In the genomic region with DNA sequence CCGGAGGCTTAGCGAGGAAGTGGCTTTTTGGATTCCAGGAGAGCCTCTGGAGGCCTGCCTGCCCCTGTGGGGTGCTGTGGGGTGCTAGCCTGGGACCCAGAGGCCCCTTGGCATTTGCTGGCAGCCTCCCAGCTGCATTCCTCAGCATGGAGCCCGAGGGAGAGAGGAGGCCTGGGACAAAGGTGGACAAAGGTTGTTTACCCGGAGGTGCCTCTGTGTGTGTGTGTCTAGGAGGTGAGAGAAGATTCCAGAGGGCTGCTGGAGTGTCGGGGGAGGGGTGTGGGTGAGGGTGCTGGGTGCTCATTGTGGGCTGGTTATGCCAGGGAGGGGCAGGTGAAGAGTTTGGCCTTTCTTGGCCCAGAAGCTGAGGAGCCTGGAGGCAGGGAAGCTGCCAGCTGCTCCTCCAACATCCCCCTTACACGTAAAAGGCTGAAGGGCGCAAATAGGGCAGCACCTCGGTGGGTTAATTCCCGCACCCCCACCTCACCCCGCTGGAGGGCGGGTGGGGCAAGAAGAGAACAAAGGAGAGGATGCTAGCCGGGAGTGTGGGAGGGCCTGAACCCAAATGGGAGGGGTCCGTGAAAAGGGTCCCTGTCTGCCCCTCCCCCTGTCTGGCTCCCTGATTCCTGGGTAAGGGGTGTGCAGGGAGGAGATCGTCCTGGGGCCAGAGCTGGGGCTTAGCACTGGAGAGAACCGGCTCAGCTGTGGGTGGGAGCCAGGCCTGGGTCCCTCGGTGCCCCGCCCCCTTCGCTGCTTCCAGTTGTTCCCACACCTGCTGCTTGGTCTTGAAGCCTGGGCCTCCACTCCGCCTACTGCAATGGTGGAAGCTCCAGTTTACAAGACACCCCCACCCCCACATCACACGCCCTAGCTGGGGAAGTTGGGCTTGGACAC, we compare ENCODE assay signal across 1 cellular context.
TF ChIP-seq lines count a peak whose summit lies in the region.

No MANE protein-coding gene starts in this region.

TF ChIP-seq in HepG2, 621 proteins besides CTCF, POLR2A, EP300 and RAD21 (continued from another document and continues in another):
- TF ChIP-seq, protein P1, sequence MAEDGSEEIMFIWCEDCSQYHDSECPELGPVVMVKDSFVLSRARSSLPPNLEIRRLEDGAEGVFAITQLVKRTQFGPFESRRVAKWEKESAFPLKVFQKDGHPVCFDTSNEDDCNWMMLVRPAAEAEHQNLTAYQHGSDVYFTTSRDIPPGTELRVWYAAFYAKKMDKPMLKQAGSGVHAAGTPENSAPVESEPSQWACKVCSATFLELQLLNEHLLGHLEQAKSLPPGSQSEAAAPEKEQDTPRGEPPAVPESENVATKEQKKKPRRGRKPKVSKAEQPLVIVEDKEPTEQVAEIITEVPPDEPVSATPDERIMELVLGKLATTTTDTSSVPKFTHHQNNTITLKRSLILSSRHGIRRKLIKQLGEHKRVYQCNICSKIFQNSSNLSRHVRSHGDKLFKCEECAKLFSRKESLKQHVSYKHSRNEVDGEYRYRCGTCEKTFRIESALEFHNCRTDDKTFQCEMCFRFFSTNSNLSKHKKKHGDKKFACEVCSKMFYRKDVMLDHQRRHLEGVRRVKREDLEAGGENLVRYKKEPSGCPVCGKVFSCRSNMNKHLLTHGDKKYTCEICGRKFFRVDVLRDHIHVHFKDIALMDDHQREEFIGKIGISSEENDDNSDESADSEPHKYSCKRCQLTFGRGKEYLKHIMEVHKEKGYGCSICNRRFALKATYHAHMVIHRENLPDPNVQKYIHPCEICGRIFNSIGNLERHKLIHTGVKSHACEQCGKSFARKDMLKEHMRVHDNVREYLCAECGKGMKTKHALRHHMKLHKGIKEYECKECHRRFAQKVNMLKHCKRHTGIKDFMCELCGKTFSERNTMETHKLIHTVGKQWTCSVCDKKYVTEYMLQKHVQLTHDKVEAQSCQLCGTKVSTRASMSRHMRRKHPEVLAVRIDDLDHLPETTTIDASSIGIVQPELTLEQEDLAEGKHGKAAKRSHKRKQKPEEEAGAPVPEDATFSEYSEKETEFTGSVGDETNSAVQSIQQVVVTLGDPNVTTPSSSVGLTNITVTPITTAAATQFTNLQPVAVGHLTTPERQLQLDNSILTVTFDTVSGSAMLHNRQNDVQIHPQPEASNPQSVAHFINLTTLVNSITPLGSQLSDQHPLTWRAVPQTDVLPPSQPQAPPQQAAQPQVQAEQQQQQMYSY (CRISPR knock-in tag; IDR thresholded peaks at IDR 0.05) = no peak
- TF ChIP-seq ZNF790 (CRISPR knock-in tag; IDR thresholded peaks at IDR 0.05; ENCODE audit: borderline replicate concordance) = peak; percentile 80; the same call in 1 of the 2 replicates
- 0 out of 2 replicates have a peak, but pooled peaks have one; percentile 77 for TF ChIP-seq ZNF563 (CRISPR knock-in tag; IDR thresholded peaks at IDR 0.05)
- TF ChIP-seq IRX3 (CRISPR knock-in tag; IDR thresholded peaks at IDR 0.05; ENCODE audit: borderline replicate concordance, low read depth) = peak; percentile 21; the same call in 1 of the 2 replicates
- TF ChIP-seq ARNT2 (CRISPR knock-in tag; IDR thresholded peaks at IDR 0.05; ENCODE audit: low read depth) = no peak
- no peak; the same call in 1 of the 2 replicates for TF ChIP-seq ZNF205 (CRISPR knock-in tag; IDR thresholded peaks at IDR 0.05)
- peak; percentile 84; the same call in 1 of the 2 replicates for TF ChIP-seq ZNF619 (CRISPR knock-in tag; IDR thresholded peaks at IDR 0.05)
- TF ChIP-seq, protein P2, sequence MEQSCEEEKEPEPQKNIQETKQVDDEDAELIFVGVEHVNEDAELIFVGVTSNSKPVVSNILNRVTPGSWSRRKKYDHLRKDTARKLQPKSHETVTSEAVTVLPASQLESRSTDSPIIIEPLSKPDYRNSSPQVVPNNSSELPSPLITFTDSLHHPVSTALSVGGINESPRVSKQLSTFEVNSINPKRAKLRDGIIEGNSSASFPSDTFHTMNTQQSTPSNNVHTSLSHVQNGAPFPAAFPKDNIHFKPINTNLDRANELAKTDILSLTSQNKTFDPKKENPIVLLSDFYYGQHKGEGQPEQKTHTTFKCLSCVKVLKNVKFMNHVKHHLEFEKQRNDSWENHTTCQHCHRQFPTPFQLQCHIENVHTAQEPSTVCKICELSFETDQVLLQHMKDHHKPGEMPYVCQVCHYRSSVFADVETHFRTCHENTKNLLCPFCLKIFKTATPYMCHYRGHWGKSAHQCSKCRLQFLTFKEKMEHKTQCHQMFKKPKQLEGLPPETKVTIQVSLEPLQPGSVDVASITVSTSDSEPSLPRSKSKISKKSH (CRISPR knock-in tag; IDR thresholded peaks at IDR 0.05; ENCODE audit: borderline replicate concordance) = peak; percentile 50; the same call in 1 of the 2 replicates
- no peak for TF ChIP-seq FOXJ3 (CRISPR knock-in tag; IDR thresholded peaks at IDR 0.05; ENCODE audit: borderline replicate concordance)
- TF ChIP-seq ZNF30 (CRISPR knock-in tag; IDR thresholded peaks at IDR 0.05) = no peak
- no peak for TF ChIP-seq KAT2B (IDR thresholded peaks at IDR 0.05; ENCODE audit: borderline replicate concordance, low read depth, low read length)
- no peak for TF ChIP-seq ZNF354B (CRISPR knock-in tag; IDR thresholded peaks at IDR 0.05)
- TF ChIP-seq, protein P3, sequence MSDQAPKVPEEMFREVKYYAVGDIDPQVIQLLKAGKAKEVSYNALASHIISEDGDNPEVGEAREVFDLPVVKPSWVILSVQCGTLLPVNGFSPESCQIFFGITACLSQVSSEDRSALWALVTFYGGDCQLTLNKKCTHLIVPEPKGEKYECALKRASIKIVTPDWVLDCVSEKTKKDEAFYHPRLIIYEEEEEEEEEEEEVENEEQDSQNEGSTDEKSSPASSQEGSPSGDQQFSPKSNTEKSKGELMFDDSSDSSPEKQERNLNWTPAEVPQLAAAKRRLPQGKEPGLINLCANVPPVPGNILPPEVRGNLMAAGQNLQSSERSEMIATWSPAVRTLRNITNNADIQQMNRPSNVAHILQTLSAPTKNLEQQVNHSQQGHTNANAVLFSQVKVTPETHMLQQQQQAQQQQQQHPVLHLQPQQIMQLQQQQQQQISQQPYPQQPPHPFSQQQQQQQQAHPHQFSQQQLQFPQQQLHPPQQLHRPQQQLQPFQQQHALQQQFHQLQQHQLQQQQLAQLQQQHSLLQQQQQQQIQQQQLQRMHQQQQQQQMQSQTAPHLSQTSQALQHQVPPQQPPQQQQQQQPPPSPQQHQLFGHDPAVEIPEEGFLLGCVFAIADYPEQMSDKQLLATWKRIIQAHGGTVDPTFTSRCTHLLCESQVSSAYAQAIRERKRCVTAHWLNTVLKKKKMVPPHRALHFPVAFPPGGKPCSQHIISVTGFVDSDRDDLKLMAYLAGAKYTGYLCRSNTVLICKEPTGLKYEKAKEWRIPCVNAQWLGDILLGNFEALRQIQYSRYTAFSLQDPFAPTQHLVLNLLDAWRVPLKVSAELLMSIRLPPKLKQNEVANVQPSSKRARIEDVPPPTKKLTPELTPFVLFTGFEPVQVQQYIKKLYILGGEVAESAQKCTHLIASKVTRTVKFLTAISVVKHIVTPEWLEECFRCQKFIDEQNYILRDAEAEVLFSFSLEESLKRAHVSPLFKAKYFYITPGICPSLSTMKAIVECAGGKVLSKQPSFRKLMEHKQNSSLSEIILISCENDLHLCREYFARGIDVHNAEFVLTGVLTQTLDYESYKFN (CRISPR knock-in tag; conservative IDR thresholded peaks at IDR 0.05) = peak; percentile 98
- TF ChIP-seq ZNF484 (CRISPR knock-in tag; IDR thresholded peaks at IDR 0.05; ENCODE audit: borderline replicate concordance, low read depth) = no peak
- no peak for TF ChIP-seq GTF2F1 (IDR thresholded peaks at IDR 0.05; ENCODE audit: low read length)
- TF ChIP-seq POLR2AphosphoS5 (IDR thresholded peaks at IDR 0.05; ENCODE audit: low read depth, low read length) = 0 out of 2 replicates have a peak, but pooled peaks have one; percentile 41
- TF ChIP-seq ZNF781 (CRISPR knock-in tag; IDR thresholded peaks at IDR 0.05; ENCODE audit: borderline replicate concordance, not compliant biosample characterization) = no peak
- TF ChIP-seq ZNF549 (CRISPR knock-in tag; IDR thresholded peaks at IDR 0.05) = no peak
- TF ChIP-seq SNRNP70 (IDR thresholded peaks at IDR 0.05; ENCODE audit: low read depth, low read length) = no peak
- TF ChIP-seq WIZ (CRISPR knock-in tag; IDR thresholded peaks at IDR 0.05) = no peak; the same call in 1 of the 2 replicates
- TF ChIP-seq, protein P4, sequence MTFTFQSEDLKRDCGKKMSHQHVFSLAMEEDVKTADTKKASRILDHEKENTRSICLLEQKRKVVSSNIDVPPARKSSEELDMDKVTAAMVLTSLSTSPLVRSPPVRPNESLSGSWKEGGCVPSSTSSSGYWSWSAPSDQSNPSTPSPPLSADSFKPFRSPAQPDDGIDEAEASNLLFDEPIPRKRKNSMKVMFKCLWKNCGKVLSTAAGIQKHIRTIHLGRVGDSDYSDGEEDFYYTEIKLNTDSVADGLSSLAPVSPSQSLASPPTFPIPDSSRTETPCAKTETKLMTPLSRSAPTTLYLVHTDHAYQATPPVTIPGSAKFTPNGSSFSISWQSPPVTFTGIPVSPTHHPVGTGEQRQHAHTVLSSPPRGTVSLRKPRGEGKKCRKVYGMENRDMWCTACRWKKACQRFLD (CRISPR knock-in tag; IDR thresholded peaks at IDR 0.05; ENCODE audit: borderline replicate concordance) = no peak
- TF ChIP-seq MTA1 (CRISPR knock-in tag; IDR thresholded peaks at IDR 0.05; ENCODE audit: borderline replicate concordance) = peak; percentile 97
- TF ChIP-seq FOSL2 (CRISPR knock-in tag; IDR thresholded peaks at IDR 0.05) = peak; percentile 23; the same call in 1 of the 2 replicates
- no peak; the same call in 1 of the 2 replicates for TF ChIP-seq DR1 (CRISPR knock-in tag; IDR thresholded peaks at IDR 0.05)
- TF ChIP-seq ZNF615 (CRISPR knock-in tag; IDR thresholded peaks at IDR 0.05; ENCODE audit: borderline replicate concordance) = 0 out of 2 replicates have a peak, but pooled peaks have one; percentile 66
- TF ChIP-seq, protein P5, sequence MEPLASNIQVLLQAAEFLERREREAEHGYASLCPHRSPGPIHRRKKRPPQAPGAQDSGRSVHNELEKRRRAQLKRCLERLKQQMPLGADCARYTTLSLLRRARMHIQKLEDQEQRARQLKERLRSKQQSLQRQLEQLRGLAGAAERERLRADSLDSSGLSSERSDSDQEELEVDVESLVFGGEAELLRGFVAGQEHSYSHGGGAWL (CRISPR knock-in tag; IDR thresholded peaks at IDR 0.05) = 0 out of 2 replicates have a peak, but pooled peaks have one; percentile 14
- no peak for TF ChIP-seq EED (CRISPR knock-in tag; IDR thresholded peaks at IDR 0.05)
- peak; percentile 80 for TF ChIP-seq ZFX (CRISPR knock-in tag; IDR thresholded peaks at IDR 0.05; ENCODE audit: low read depth)
- peak; percentile 51 for TF ChIP-seq SKI (IDR thresholded peaks at IDR 0.05; ENCODE audit: partially characterized antibody)
- peak; percentile 14 to 78; a peak in 2 of 4 replicates for TF ChIP-seq KLF16 (CRISPR knock-in tag; IDR thresholded peaks at IDR 0.05)
- 0 out of 2 replicates have a peak, but pooled peaks have one; percentile 31 for TF ChIP-seq MIER2 (CRISPR knock-in tag; IDR thresholded peaks at IDR 0.05)
- peak; percentile 34; the same call in 1 of the 2 replicates for TF ChIP-seq ZNF567 (CRISPR knock-in tag; IDR thresholded peaks at IDR 0.05; ENCODE audit: borderline replicate concordance)
- peak; percentile 39 for TF ChIP-seq ZNF614 (CRISPR knock-in tag; IDR thresholded peaks at IDR 0.05; ENCODE audit: borderline replicate concordance)
- no peak for TF ChIP-seq TAF15 (IDR thresholded peaks at IDR 0.05; ENCODE audit: low read depth, low read length, poor library complexity, severe bottlenecking)
- TF ChIP-seq, protein P6, sequence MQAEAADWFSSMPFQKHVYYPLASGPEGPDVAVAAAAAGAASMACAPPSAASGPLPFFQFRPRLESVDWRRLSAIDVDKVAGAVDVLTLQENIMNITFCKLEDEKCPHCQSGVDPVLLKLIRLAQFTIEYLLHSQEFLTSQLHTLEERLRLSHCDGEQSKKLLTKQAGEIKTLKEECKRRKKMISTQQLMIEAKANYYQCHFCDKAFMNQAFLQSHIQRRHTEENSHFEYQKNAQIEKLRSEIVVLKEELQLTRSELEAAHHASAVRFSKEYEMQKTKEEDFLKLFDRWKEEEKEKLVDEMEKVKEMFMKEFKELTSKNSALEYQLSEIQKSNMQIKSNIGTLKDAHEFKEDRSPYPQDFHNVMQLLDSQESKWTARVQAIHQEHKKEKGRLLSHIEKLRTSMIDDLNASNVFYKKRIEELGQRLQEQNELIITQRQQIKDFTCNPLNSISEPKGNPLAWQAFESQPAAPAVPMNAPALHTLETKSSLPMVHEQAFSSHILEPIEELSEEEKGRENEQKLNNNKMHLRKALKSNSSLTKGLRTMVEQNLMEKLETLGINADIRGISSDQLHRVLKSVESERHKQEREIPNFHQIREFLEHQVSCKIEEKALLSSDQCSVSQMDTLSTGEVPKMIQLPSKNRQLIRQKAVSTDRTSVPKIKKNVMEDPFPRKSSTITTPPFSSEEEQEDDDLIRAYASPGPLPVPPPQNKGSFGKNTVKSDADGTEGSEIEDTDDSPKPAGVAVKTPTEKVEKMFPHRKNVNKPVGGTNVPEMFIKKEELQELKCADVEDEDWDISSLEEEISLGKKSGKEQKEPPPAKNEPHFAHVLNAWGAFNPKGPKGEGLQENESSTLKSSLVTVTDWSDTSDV (CRISPR knock-in tag; IDR thresholded peaks at IDR 0.05) = no peak
- TF ChIP-seq, protein P7, sequence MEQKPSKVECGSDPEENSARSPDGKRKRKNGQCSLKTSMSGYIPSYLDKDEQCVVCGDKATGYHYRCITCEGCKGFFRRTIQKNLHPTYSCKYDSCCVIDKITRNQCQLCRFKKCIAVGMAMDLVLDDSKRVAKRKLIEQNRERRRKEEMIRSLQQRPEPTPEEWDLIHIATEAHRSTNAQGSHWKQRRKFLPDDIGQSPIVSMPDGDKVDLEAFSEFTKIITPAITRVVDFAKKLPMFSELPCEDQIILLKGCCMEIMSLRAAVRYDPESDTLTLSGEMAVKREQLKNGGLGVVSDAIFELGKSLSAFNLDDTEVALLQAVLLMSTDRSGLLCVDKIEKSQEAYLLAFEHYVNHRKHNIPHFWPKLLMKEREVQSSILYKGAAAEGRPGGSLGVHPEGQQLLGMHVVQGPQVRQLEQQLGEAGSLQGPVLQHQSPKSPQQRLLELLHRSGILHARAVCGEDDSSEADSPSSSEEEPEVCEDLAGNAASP (CRISPR knock-in tag; IDR thresholded peaks at IDR 0.05; ENCODE audit: borderline replicate concordance) = peak; percentile 73; the same call in 1 of the 2 replicates
- TF ChIP-seq FOXA3 (CRISPR knock-in tag; IDR thresholded peaks at IDR 0.05) = peak; percentile 94
- TF ChIP-seq, protein P8, sequence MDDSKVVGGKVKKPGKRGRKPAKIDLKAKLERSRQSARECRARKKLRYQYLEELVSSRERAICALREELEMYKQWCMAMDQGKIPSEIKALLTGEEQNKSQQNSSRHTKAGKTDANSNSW (CRISPR knock-in tag; IDR thresholded peaks at IDR 0.05; ENCODE audit: borderline replicate concordance) = peak; percentile 28; the same call in 1 of the 2 replicates
- TF ChIP-seq, protein P9, sequence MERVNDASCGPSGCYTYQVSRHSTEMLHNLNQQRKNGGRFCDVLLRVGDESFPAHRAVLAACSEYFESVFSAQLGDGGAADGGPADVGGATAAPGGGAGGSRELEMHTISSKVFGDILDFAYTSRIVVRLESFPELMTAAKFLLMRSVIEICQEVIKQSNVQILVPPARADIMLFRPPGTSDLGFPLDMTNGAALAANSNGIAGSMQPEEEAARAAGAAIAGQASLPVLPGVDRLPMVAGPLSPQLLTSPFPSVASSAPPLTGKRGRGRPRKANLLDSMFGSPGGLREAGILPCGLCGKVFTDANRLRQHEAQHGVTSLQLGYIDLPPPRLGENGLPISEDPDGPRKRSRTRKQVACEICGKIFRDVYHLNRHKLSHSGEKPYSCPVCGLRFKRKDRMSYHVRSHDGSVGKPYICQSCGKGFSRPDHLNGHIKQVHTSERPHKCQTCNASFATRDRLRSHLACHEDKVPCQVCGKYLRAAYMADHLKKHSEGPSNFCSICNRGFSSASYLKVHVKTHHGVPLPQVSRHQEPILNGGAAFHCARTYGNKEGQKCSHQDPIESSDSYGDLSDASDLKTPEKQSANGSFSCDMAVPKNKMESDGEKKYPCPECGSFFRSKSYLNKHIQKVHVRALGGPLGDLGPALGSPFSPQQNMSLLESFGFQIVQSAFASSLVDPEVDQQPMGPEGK (CRISPR knock-in tag; IDR thresholded peaks at IDR 0.05) = peak; percentile 91
